8 cellular contexts compared by ENCODE assay signal in genomic region chr17:76529224-76529642, GRCh38. TPM values are rescaled to one million over a fixed set of nuclear protein-coding genes. Genes with fewer than 3 reads are reported as not detected.
DNase-seq lines count a peak whose midpoint lies in the region; ATAC-seq and TF ChIP-seq lines count a peak whose summit lies in the region.

No MANE protein-coding gene starts in this region.

- H3K4me2 ChIP-seq in IMR-90 (ENCODE audit: low read depth, low read length) = peak overlapping the region; percentile 18

- peak overlapping the region; percentile 99; the same call in 2 of the 3 replicates for H2BK15ac ChIP-seq in IMR-90 (ENCODE audit: low read depth, low read length)

- peak overlapping the region; percentile 94 for H3K14ac ChIP-seq in IMR-90 (replicated peaks; ENCODE audit: low read depth, low read length)

- H2BK120ac ChIP-seq in IMR-90 (ENCODE audit: low read depth, low read length) = peak overlapping the region; percentile 97

- H3K9ac ChIP-seq in IMR-90 (ENCODE audit: low read depth, low read length) = peak overlapping the region; percentile 52

- peaks cover 48% of the 10 kb centered on the region for H3K4me1 ChIP-seq in IMR-90 (ENCODE audit: control insufficient read depth, insufficient read depth, low read length)
- peaks cover 19 to 75% (median 50%) of the 10 kb centered on the region in 4 donors for H3K4me1 ChIP-seq in transverse colon

- H2AK5ac ChIP-seq in IMR-90 (ENCODE audit: low read depth, low read length) = peak overlapping the region; percentile 99

- no peak overlapping the region for H3K4me3 ChIP-seq in IMR-90 (ENCODE audit: insufficient read depth, low read depth, low read length)
- H3K4me3 ChIP-seq in cardiac fibroblast (replicated peaks in 1 of 2; ENCODE audit: low read depth in 2 of 2, low read length in 2 of 2) = no peak overlapping the region
- H3K4me3 ChIP-seq in lower leg skin (ENCODE audit: low read depth, poor library complexity, severe bottlenecking) = no peak overlapping the region
- no peak overlapping the region for H3K4me3 ChIP-seq in transverse colon

- peak overlapping the region; percentile 97 for H2AK9ac ChIP-seq in IMR-90 (replicated peaks; ENCODE audit: low read depth, low read length, poor library complexity)

- peak overlapping the region; percentile 89 for H3K27ac ChIP-seq in IMR-90 (ENCODE audit: insufficient read depth, low read length)
- H3K27ac ChIP-seq in transverse colon = peak overlapping the region; percentile 76 to 86 (median 83)

- peak overlapping the region; percentile 99 for H4K91ac ChIP-seq in IMR-90 (ENCODE audit: insufficient read depth, low read depth, low read length)

- peaks cover 25% of the 10 kb centered on the region for H3K9me1 ChIP-seq in IMR-90 (ENCODE audit: insufficient read depth, low read length)

- peak overlapping the region; percentile 88 to 100 for H4K8ac ChIP-seq in IMR-90 (ENCODE audit: low read depth in 2 of 2, low read length in 2 of 2)

- CTCF ChIA-PET in IMR-90 (lab: Yijun Ruan, JAX) = interaction anchor here (1.0 to 2.0 kb wide), 3 partner anchors 11 to 95 kb away, joined by 4 to 6 read pairs (median 5); no protein-coding TSS in a partner anchor

- TF ChIP-seq POLR2A in IMR-90 (IDR thresholded peaks at IDR 0.05; ENCODE audit: low read depth, low read length) (no peak; the same call in 1 of the 2 replicates), lower leg skin (IDR thresholded peaks at IDR 0.05) (no peak), transverse colon (IDR thresholded peaks at IDR 0.05) (no peak)

- H3K18ac ChIP-seq in IMR-90 (ENCODE audit: low read depth, low read length) = peak overlapping the region; percentile 87

- no TSS peak for BruUV-seq in IMR-90 (replicated peaks; lab: Mats Ljungman, UMichigan)

- intact Hi-C loops in IMR-90 (cut with micrococcal nuclease) (no loop called here), lower leg skin (cut with DNase I; ENCODE audit: low total_unique reads) (no loop called here), transverse colon (cut with DNase I; ENCODE audit: low total_unique reads) (no loop called here)

- ATAC-seq in IMR-90 (ENCODE audit: low read depth) = peak; percentile 70
- no peak for ATAC-seq in GM18498 (IDR thresholded peaks at IDR 0.05; ENCODE audit: unreplicated experiment)

- peak overlapping the region; percentile 91 for H3K23ac ChIP-seq in IMR-90 (ENCODE audit: low read depth, low read length)

- H2BK5ac ChIP-seq in IMR-90 (ENCODE audit: low read depth, low read length, poor library complexity, severe bottlenecking) = peak overlapping the region; percentile 91

- dilution Hi-C loops in IMR-90 (cut with HindIII; ENCODE audit: low sequenced_read_pairs, unreplicated experiment) = no loop called here

- H3K36me3 ChIP-seq in IMR-90 (ENCODE audit: control insufficient read depth, insufficient read depth, low read length) (peaks cover 7% of the 10 kb centered on the region; the same call in 1 of the 2 replicates), transverse colon (no peaks in the 10 kb centered on the region)

- no peak for TF ChIP-seq RAD21 in IMR-90 (IDR thresholded peaks at IDR 0.05; ENCODE audit: low read length)

- peak overlapping the region; percentile 91 for H3K56ac ChIP-seq in IMR-90 (ENCODE audit: extremely low read depth, insufficient read depth, low read length)

- H2AFZ ChIP-seq in IMR-90 (replicated peaks; ENCODE audit: low read length, poor library complexity) = peak overlapping the region; percentile 97

- H3K9me3 ChIP-seq in IMR-90 (ENCODE audit: control insufficient read depth, insufficient read depth, low read length) (no peaks in the 10 kb centered on the region), transverse colon (no peaks in the 10 kb centered on the region)

- 9% methylated on average over 4 of the region's 9 CpGs; no CpG with 5 or more reads in 1 of the 2 experiments for WGBS in IMR-90 (ENCODE audit: extremely low coverage in 2 of 2, insufficient read length in 1 of 2), 2 experiments
- 3 to 10% methylated on average over 8 to 9 of the region's 9 CpGs for WGBS in lower leg skin, 2 donors
- WGBS in transverse colon (ENCODE audit: low coverage in 1 of 2), 2 donors = 21% methylated on average over 9 of the region's 9 CpGs; no CpG with 5 or more reads in 1 of the 2 donors

- H3K27me3 ChIP-seq in IMR-90 (ENCODE audit: control insufficient read depth, insufficient read depth, low read length) = no peaks in the 10 kb centered on the region
- no peaks in the 10 kb centered on the region for H3K27me3 ChIP-seq in transverse colon

- DNase-seq in IMR-90 = peak; percentile 88
- DNase-seq in cardiac fibroblast (ENCODE audit: low read depth in 2 of 2) = peak; percentile 96
- DNase-seq in lower leg skin (ENCODE audit: low spot score in 2 of 2) = peak; percentile 89 to 98
- DNase-seq in transverse colon = peak; percentile 66
- DNase-seq in DMS114 treated with DMSO at 0.1 percent for 48 hours (lab: John Stamatoyannopoulos, UW; ENCODE audit: unreplicated experiment) = no peak
- no peak for DNase-seq in NOMO-1 (lab: John Stamatoyannopoulos, UW; ENCODE audit: unreplicated experiment in 2 of 2)
- no peak for DNase-seq in stimulated activated CD4-positive, alpha-beta T cell treated with anti-CD3 and anti-CD28 coated beads, Interleukin-15, amount 100 ng/mL, for 24 hours

- in situ Hi-C loops in IMR-90 (cut with MboI; ENCODE audit: low sequenced_read_pairs) = no loop called here
- in situ Hi-C loops in transverse colon (cut with MboI; ENCODE audit: low pct_ligation_motif_present in 1 of 4, low pct_unique_long_range_greater_than_20kb in 1 of 4, low sequenced_read_pairs in 3 of 4) = loop anchor here in 2 of 4 donors (10.0 to 25.0 kb wide), 2 partner anchors 96 to 183 kb away; partner anchors contain the start of gene MXRA7 (in 1 of the 2)

- TF ChIP-seq CTCF in IMR-90 (conservative IDR thresholded peaks at IDR 0.05; ENCODE audit: low read depth, low read length) = no peak
- TF ChIP-seq CTCF in cardiac fibroblast (IDR thresholded peaks at IDR 0.05; ENCODE audit: low read depth, low read length) = peak; percentile 11
- no peak for TF ChIP-seq CTCF in lower leg skin (IDR thresholded peaks at IDR 0.05)
- no peak for TF ChIP-seq CTCF in transverse colon (IDR thresholded peaks at IDR 0.05)

- H2BK20ac ChIP-seq in IMR-90 (ENCODE audit: low read depth, low read length) = peak overlapping the region; percentile 90

- TF ChIP-seq EP300 in transverse colon (IDR thresholded peaks at IDR 0.05; ENCODE audit: low read depth) = no peak

- POLR2A ChIA-PET in IMR-90 (lab: Charles Lee; ENCODE audit: unreplicated experiment) = interaction anchor here (0.7 kb wide), 1 partner anchor 12 kb away, joined by 4 read pairs; no protein-coding TSS in a partner anchor

- peak overlapping the region; percentile 98 for H4K5ac ChIP-seq in IMR-90 (ENCODE audit: low read depth, low read length)

- peak overlapping the region; percentile 99 for H3K4ac ChIP-seq in IMR-90 (ENCODE audit: low read depth, low read length)

- H4K20me1 ChIP-seq in IMR-90 (ENCODE audit: insufficient read depth, low read length) = 0 out of 2 replicates have a peak, but pooled peaks cover 2% of the 10 kb centered on the region

- H3K79me1 ChIP-seq in IMR-90 (ENCODE audit: low read depth in 1 of 2, low read length in 2 of 2) = peaks cover 0 to 23% of the 10 kb centered on the region in 2 experiments; a peak in 1 of 4 replicates

TF ChIP-seq in IMR-90, 13 proteins besides CTCF, POLR2A, EP300 and RAD21:
- TF ChIP-seq, protein P1, sequence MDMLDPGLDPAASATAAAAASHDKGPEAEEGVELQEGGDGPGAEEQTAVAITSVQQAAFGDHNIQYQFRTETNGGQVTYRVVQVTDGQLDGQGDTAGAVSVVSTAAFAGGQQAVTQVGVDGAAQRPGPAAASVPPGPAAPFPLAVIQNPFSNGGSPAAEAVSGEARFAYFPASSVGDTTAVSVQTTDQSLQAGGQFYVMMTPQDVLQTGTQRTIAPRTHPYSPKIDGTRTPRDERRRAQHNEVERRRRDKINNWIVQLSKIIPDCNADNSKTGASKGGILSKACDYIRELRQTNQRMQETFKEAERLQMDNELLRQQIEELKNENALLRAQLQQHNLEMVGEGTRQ (IDR thresholded peaks at IDR 0.05; ENCODE audit: low read depth, low read length) = 0 out of 2 replicates have a peak, but pooled peaks have one; percentile 2
- TF ChIP-seq RFX5 (IDR thresholded peaks at IDR 0.05; ENCODE audit: low read depth, low read length) (no peak), MAZ (IDR thresholded peaks at IDR 0.05; ENCODE audit: borderline replicate concordance, low read depth, low read length) (no peak), MXI1 (IDR thresholded peaks at IDR 0.05; ENCODE audit: borderline replicate concordance, low read depth, low read length) (peak; percentile 91; the same call in 1 of the 2 replicates), FOS (IDR thresholded peaks at IDR 0.05; ENCODE audit: low read depth, low read length) (no peak)

RNA-seq across cellular contexts. Expression of gene CYGB, which starts 8.3 kb away (rescaled TPM):
- total RNA-seq in IMR-90 (2012; rRNA removed) = 1.3 and 1.7 TPM in 2 replicates
- polyA plus RNA-seq in IMR-90 (2012; rRNA removed) = 2.9 and 3.5 TPM in 2 replicates
- polyA plus RNA-seq in IMR-90 (2012; cell fraction: cytosol; rRNA removed) = 3.6 and 4.3 TPM in 2 replicates
- polyA plus RNA-seq in IMR-90 (2012; cell fraction: nucleus; rRNA removed; ENCODE audit: low replicate concordance) = 1.2 and 1.9 TPM in 2 replicates
- total RNA-seq in lower leg skin = 10 to 100 TPM in 3 of 4 donors, 1 to 10 TPM in 1; 9.7 to 14.4 (median 10.7) TPM
- total RNA-seq in transverse colon = 10 to 100 TPM in 2 of 4 donors, 1 to 10 TPM in 2; 7.5 to 20.1 (median 11.3) TPM

RNA-seq across cellular contexts. Expression of gene PRCD, which starts 10.6 kb away (rescaled TPM):
- total RNA-seq in IMR-90 (2012; rRNA removed) = under 0.01 TPM in 1 of 2 replicates, not detected in the other
- 0.32 TPM in 2 replicates for polyA plus RNA-seq in IMR-90 (2012; rRNA removed)
- polyA plus RNA-seq in IMR-90 (2012; cell fraction: cytosol; rRNA removed) = 0.24 and 0.26 TPM in 2 replicates
- polyA plus RNA-seq in IMR-90 (2012; cell fraction: nucleus; rRNA removed; ENCODE audit: low replicate concordance) = 1.4 and 3.8 TPM in 2 replicates
- total RNA-seq in lower leg skin = 1 to 10 TPM in 3 of 4 donors, under 1 TPM in 1; 0.42 to 7.5 (median 4.0) TPM
- 1 to 10 TPM in 1 of 4 donors, under 1 TPM in 1, not detected in 2; 0.64 to 6.8 TPM for total RNA-seq in transverse colon

RNA-seq across cellular contexts. Expression of gene RHBDF2, which starts 28.0 kb away (rescaled TPM):
- total RNA-seq in IMR-90 (2012; rRNA removed) (1.3 and 1.4 TPM in 2 replicates), lower leg skin (10 to 100 TPM; 53.7 to 76.1 (median 62.6) TPM), transverse colon (10 to 100 TPM; 11.3 to 47.4 (median 23.2) TPM)
- 8.3 and 10.0 TPM in 2 replicates for polyA plus RNA-seq in IMR-90 (2012; rRNA removed)
- polyA plus RNA-seq in IMR-90 (2012; cell fraction: cytosol; rRNA removed) = 6.7 and 10.1 TPM in 2 replicates
- polyA plus RNA-seq in IMR-90 (2012; cell fraction: nucleus; rRNA removed; ENCODE audit: low replicate concordance) = 29.5 and 54.3 TPM in 2 replicates

RNA-seq across cellular contexts. Expression of gene ST6GALNAC2, which starts 56.4 kb away (rescaled TPM):
- total RNA-seq in IMR-90 (2012; rRNA removed) = not detected in 2 replicates
- 0.10 TPM in 1 of 2 replicates, not detected in the other for polyA plus RNA-seq in IMR-90 (2012; rRNA removed)
- polyA plus RNA-seq in IMR-90 (2012; cell fraction: cytosol; rRNA removed) = 0.06 and 0.18 TPM in 2 replicates
- polyA plus RNA-seq in IMR-90 (2012; cell fraction: nucleus; rRNA removed; ENCODE audit: low replicate concordance) = 0.03 and 0.25 TPM in 2 replicates
- 100 to 1,000 TPM in 1 of 4 donors, 10 to 100 TPM in 3; 64.8 to 101 (median 76.5) TPM for total RNA-seq in lower leg skin
- 1 to 10 TPM in 3 of 4 donors, not detected in 1; 1.4 to 4.4 (median 1.6) TPM for total RNA-seq in transverse colon

Comparison
In these comparisons a context has a peak if more than half of its experiments do, and no peak if none do; other contexts are left out.
1. DNase-seq: peak in IMR-90 (single experiment), cardiac fibroblast (2 of 2), lower leg skin (2 of 2) and transverse colon (single experiment); none in DMS114 treated with DMSO at 0.1 percent for 48 hours (single experiment), NOMO-1 (0 of 2) and stimulated activated CD4-positive, alpha-beta T cell treated with anti-CD3 and anti-CD28 coated beads, Interleukin-15, amount 100 ng/mL, for 24 hours (single experiment).